ENCODE assay signal across 1 cellular context in genomic region chr4:94701606-94702300, GRCh38.
TF ChIP-seq lines count a peak whose summit lies in the region.

No MANE protein-coding gene starts in this region.

TF ChIP-seq in H1, 55 proteins besides CTCF, POLR2A, EP300 and RAD21 (continued from another document):
- no peak for TF ChIP-seq CTBP2 (IDR thresholded peaks at IDR 0.05; ENCODE audit: borderline replicate concordance, insufficient read depth, insufficient read length, low read length)
- TF ChIP-seq EGR1 (IDR thresholded peaks at IDR 0.05; ENCODE audit: borderline replicate concordance, low read depth, low read length) = no peak
- TF ChIP-seq TEAD4 (IDR thresholded peaks at IDR 0.05; ENCODE audit: low read depth, low read length) = no peak
- no peak for TF ChIP-seq CBX5 (IDR thresholded peaks at IDR 0.05; ENCODE audit: low read depth, low read length)
- TF ChIP-seq SP1 (IDR thresholded peaks at IDR 0.05; ENCODE audit: low read depth, low read length) = no peak
- no peak for TF ChIP-seq KDM5A (IDR thresholded peaks at IDR 0.05; ENCODE audit: low read length)
- TF ChIP-seq RFX5 (IDR thresholded peaks at IDR 0.05; ENCODE audit: borderline replicate concordance, low read depth, low read length) = no peak
